16 cellular contexts compared by ENCODE assay signal in the genomic region with DNA sequence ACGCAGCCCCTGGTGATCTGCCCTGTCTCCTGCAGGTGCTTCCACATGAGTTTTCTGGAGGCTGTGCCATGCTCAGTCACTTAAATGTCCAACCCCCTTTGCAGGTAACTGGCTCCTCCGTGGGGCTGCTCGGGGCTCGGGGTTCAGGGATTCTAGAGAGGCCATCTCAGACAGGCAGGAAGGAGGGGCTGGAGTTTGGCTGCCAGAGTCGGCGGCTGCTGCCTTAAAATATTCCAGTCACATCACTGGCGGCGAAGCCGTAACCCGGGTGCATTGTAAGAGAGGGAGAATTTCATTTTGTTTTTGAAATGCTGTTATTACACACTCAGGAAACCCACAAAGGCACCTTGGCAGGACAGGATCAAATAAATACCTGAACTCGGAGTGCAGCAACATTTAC.
DNase-seq lines count a peak whose midpoint lies in the region; ATAC-seq and TF ChIP-seq lines count a peak whose summit lies in the region.
"Had no signal": no experiment of that assay in that cellular context is flagged by ENCODE, and none has a peak within 500 bp of the region (broad histone marks: within the 10 kb centered on the region; RNA-seq: fewer than 3 reads in every experiment).

No MANE protein-coding gene starts in this region.

- intact Hi-C loops in colonic mucosa (cut with DNase I) = no loop called here

- H3K9me3 Mint-ChIP-seq in GM23338 = peaks cover 16% of the 10 kb centered on the region

- peak overlapping the region; percentile 78 for H3K27ac ChIP-seq in VCaP
- no peak overlapping the region for H3K27ac ChIP-seq in colonic mucosa
- no peak overlapping the region for H3K27ac ChIP-seq in foreskin keratinocyte
- H3K27ac ChIP-seq in GM23338 (ENCODE audit: low read depth) = no peak overlapping the region

- H3K9me2 ChIP-seq in GM23338 (ENCODE audit: insufficient read depth) = no peaks in the 10 kb centered on the region; the same call in 1 of the 2 replicates

- H3K4me3 Mint-ChIP-seq in GM23338 = no peak overlapping the region
- H3K4me3 Mint-ChIP-seq: B cell; CD4-positive, alpha-beta T cell; H9 had no signal

- TF ChIP-seq CTCF in VCaP (conservative IDR thresholded peaks at IDR 0.05) = no peak
- no peak for TF ChIP-seq CTCF in colonic mucosa (IDR thresholded peaks at IDR 0.05)
- no peak for TF ChIP-seq CTCF in foreskin keratinocyte (conservative IDR thresholded peaks at IDR 0.05)
- no peak for TF ChIP-seq CTCF in GM23338 (conservative IDR thresholded peaks at IDR 0.05; ENCODE audit: low read depth in 2 of 2)

- peaks cover 2% of the 10 kb centered on the region for H3K27me3 Mint-ChIP-seq in GM23338 (ENCODE audit: insufficient read depth, low read depth, poor library complexity)

- H3K36me3 Mint-ChIP-seq in GM23338 (ENCODE audit: low read depth) = peaks cover 7% of the 10 kb centered on the region

- H3K9ac ChIP-seq in colonic mucosa (ENCODE audit: low read depth in 2 of 2, low read length in 2 of 2) = no peak overlapping the region

- peaks cover 26% of the 10 kb centered on the region for H3K4me1 Mint-ChIP-seq in GM23338
- H3K4me1 Mint-ChIP-seq: B cell had no signal

- no peaks in the 10 kb centered on the region for H4K20me1 ChIP-seq in GM23338 (replicated peaks; ENCODE audit: insufficient read depth)

- H3K4me3 ChIP-seq in colonic mucosa (no peak overlapping the region), GM23338 (no peak overlapping the region)
- H3K4me3 ChIP-seq: GM12878 had no signal

- H3K27me3 ChIP-seq in colonic mucosa (no peaks in the 10 kb centered on the region), foreskin keratinocyte (peaks cover 89% of the 10 kb centered on the region), GM23338 (ENCODE audit: insufficient read depth) (no peaks in the 10 kb centered on the region)

- H3K4me1 ChIP-seq in colonic mucosa (no peaks in the 10 kb centered on the region), foreskin keratinocyte (no peaks in the 10 kb centered on the region), GM23338 (ENCODE audit: insufficient read depth) (no peaks in the 10 kb centered on the region; the same call in 1 of the 2 replicates)

- no peak overlapping the region for H2AFZ ChIP-seq in GM23338

- no peak for ATAC-seq in HG03135 (IDR thresholded peaks at IDR 0.05; ENCODE audit: unreplicated experiment)
- no peak for ATAC-seq in foreskin keratinocyte
- ATAC-seq in GM23338 = no peak
- ATAC-seq: GM12878, HepG2 had no signal

- no peaks in the 10 kb centered on the region for H3K36me3 ChIP-seq in colonic mucosa
- 0 out of 2 replicates have a peak, but pooled peaks cover 7% of the 10 kb centered on the region for H3K36me3 ChIP-seq in GM23338 (ENCODE audit: insufficient read depth)

- no peak overlapping the region for H3K4me2 ChIP-seq in GM23338

- H3K79me2 ChIP-seq in GM23338 (replicated peaks; ENCODE audit: insufficient read depth) = no peaks in the 10 kb centered on the region

- H3K27ac Mint-ChIP-seq in GM23338 = no peak overlapping the region
- H3K27ac Mint-ChIP-seq: B cell; CD4-positive, alpha-beta T cell had no signal

- H3F3A ChIP-seq in GM23338 (replicated peaks; ENCODE audit: low read depth) = no peaks in the 10 kb centered on the region

- peak; percentile 3 for DNase-seq in cerebellar cortex (ENCODE audit: low spot score)
- DNase-seq in medulla oblongata (ENCODE audit: extremely low spot score) = peak; percentile 17
- peak; percentile 15 for DNase-seq in putamen (ENCODE audit: low spot score)
- no peak for DNase-seq in colonic mucosa
- no peak for DNase-seq in foreskin keratinocyte
- DNase-seq in GM23338 (ENCODE audit: low spot score) = no peak
- DNase-seq: Calu3; CD4-positive, alpha-beta T cell; DMS 273 treated with DMSO at 0.1 percent for 48 hours; GOT3; H9 had no signal

- H3K9me3 ChIP-seq in colonic mucosa = no peaks in the 10 kb centered on the region

TF ChIP-seq in GM23338, 12 proteins besides CTCF, POLR2A, EP300 and RAD21 (continues in another document):
- no peak for TF ChIP-seq POLR2AphosphoS5 (IDR thresholded peaks at IDR 0.05; ENCODE audit: low read depth)
- TF ChIP-seq ZNF114 (CRISPR knock-in tag; IDR thresholded peaks at IDR 0.05) = no peak
- no peak for TF ChIP-seq JUNB (IDR thresholded peaks at IDR 0.05; ENCODE audit: unreplicated experiment)
- TF ChIP-seq, protein P1, sequence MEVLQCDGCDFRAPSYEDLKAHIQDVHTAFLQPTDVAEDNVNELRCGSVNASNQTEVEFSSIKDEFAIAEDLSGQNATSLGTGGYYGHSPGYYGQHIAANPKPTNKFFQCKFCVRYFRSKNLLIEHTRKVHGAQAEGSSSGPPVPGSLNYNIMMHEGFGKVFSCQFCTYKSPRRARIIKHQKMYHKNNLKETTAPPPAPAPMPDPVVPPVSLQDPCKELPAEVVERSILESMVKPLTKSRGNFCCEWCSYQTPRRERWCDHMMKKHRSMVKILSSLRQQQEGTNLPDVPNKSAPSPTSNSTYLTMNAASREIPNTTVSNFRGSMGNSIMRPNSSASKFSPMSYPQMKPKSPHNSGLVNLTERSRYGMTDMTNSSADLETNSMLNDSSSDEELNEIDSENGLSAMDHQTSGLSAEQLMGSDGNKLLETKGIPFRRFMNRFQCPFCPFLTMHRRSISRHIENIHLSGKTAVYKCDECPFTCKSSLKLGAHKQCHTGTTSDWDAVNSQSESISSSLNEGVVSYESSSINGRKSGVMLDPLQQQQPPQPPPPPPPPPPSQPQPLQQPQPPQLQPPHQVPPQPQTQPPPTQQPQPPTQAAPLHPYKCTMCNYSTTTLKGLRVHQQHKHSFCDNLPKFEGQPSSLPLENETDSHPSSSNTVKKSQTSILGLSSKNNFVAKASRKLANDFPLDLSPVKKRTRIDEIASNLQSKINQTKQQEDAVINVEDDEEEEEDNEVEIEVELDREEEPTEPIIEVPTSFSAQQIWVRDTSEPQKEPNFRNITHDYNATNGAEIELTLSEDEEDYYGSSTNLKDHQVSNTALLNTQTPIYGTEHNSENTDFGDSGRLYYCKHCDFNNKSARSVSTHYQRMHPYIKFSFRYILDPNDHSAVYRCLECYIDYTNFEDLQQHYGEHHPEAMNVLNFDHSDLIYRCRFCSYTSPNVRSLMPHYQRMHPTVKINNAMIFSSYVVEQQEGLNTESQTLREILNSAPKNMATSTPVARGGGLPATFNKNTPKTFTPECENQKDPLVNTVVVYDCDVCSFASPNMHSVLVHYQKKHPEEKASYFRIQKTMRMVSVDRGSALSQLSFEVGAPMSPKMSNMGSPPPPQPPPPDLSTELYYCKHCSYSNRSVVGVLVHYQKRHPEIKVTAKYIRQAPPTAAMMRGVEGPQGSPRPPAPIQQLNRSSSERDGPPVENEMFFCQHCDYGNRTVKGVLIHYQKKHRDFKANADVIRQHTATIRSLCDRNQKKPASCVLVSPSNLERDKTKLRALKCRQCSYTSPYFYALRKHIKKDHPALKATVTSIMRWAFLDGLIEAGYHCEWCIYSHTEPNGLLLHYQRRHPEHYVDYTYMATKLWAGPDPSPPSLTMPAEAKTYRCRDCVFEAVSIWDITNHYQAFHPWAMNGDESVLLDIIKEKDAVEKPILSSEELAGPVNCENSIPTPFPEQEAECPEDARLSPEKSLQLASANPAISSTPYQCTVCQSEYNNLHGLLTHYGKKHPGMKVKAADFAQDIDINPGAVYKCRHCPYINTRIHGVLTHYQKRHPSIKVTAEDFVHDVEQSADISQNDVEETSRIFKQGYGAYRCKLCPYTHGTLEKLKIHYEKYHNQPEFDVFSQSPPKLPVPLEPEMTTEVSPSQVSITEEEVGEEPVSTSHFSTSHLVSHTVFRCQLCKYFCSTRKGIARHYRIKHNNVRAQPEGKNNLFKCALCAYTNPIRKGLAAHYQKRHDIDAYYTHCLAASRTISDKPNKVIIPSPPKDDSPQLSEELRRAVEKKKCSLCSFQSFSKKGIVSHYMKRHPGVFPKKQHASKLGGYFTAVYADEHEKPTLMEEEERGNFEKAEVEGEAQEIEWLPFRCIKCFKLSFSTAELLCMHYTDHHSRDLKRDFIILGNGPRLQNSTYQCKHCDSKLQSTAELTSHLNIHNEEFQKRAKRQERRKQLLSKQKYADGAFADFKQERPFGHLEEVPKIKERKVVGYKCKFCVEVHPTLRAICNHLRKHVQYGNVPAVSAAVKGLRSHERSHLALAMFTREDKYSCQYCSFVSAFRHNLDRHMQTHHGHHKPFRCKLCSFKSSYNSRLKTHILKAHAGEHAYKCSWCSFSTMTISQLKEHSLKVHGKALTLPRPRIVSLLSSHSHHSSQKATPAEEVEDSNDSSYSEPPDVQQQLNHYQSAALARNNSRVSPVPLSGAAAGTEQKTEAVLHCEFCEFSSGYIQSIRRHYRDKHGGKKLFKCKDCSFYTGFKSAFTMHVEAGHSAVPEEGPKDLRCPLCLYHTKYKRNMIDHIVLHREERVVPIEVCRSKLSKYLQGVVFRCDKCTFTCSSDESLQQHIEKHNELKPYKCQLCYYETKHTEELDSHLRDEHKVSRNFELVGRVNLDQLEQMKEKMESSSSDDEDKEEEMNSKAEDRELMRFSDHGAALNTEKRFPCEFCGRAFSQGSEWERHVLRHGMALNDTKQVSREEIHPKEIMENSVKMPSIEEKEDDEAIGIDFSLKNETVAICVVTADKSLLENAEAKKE (CRISPR knock-in tag; IDR thresholded peaks at IDR 0.05) = no peak
- TF ChIP-seq, protein P2, sequence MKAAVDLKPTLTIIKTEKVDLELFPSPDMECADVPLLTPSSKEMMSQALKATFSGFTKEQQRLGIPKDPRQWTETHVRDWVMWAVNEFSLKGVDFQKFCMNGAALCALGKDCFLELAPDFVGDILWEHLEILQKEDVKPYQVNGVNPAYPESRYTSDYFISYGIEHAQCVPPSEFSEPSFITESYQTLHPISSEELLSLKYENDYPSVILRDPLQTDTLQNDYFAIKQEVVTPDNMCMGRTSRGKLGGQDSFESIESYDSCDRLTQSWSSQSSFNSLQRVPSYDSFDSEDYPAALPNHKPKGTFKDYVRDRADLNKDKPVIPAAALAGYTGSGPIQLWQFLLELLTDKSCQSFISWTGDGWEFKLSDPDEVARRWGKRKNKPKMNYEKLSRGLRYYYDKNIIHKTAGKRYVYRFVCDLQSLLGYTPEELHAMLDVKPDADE (IDR thresholded peaks at IDR 0.05) = no peak
- TF ChIP-seq STAT1 (IDR thresholded peaks at IDR 0.05; ENCODE audit: unreplicated experiment) = no peak

Comparison
In these comparisons a context has a peak if more than half of its experiments do, and no peak if none do; other contexts are left out.
1. DNase-seq: peak in cerebellar cortex (single experiment), medulla oblongata (single experiment) and putamen (single experiment); none in colonic mucosa (single experiment), foreskin keratinocyte (0 of 2) and GM23338 (single experiment).